15 cellular contexts compared by ENCODE assay signal in the genomic region with DNA sequence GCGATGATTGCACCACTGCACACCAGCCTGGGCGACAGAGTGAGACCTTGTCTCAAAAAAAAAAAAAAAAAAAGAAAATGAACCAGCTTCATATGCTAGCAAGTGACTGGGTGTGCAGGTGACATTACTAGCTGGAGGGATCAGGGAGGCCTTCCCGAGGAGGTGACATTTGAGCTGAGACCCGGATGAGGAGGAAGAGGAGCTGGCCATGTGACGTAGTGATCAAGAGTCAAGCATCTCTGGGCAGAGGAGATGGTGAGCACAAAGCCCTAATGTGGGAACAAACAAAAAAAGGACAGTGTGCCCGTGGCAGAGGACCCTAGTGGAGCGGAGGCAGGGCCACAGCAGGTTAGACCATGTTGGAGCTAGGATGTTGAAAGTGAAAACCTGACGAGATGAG. TPM values are rescaled to one million over a fixed set of nuclear protein-coding genes. Genes with fewer than 3 reads are reported as not detected.
DNase-seq lines count a peak whose midpoint lies in the region; ATAC-seq, FAIRE-seq and TF ChIP-seq lines count a peak whose summit lies in the region.
"Had no signal": no experiment of that assay in that cellular context is flagged by ENCODE, and none has a peak within 500 bp of the region (broad histone marks: within the 10 kb centered on the region; RNA-seq: fewer than 3 reads in every experiment).

No MANE protein-coding gene starts in this region.

- ATAC-seq in activated CD4-positive, alpha-beta T cell treated with anti-CD3 and anti-CD28 coated beads for 36 hours, result no peak
- ATAC-seq in HG03378 (IDR thresholded peaks at IDR 0.05; ENCODE audit: unreplicated experiment), result no peak

- DNase-seq in activated CD4-positive, alpha-beta T cell treated with anti-CD3 and anti-CD28 coated beads for 36 hours, result no peak
- no peak for DNase-seq in activated CD4-positive, alpha-beta T cell treated with anti-CD3 and anti-CD28 coated beads for 4 hours
- no peak for DNase-seq in GM19239 (ENCODE audit: insufficient read length, low spot score)
- no peak for DNase-seq in activated naive CD8-positive, alpha-beta T cell treated with anti-CD3 and anti-CD28 coated beads for 36 hours
- DNase-seq in kidney tubule cell (ENCODE audit: low spot score), result no peak
- no peak for DNase-seq in NCI-H226
- DNase-seq: activated gamma-delta T cell treated with Interleukin-2 at 50 U/mL for 16 hours, IMR-90, NCI-H1417 had no signal

- H3K27me3 Mint-ChIP-seq in activated CD4-positive, alpha-beta T cell treated with anti-CD3 and anti-CD28 coated beads for 36 hours, result no peaks in the 10 kb centered on the region
- H3K27me3 Mint-ChIP-seq in activated naive CD8-positive, alpha-beta T cell treated with anti-CD3 and anti-CD28 coated beads for 36 hours, result peaks cover 4% of the 10 kb centered on the region
- peaks cover 4% of the 10 kb centered on the region for H3K27me3 Mint-ChIP-seq in nephron (ENCODE audit: low read depth)

- H3K4me3 Mint-ChIP-seq in activated CD4-positive, alpha-beta T cell treated with anti-CD3 and anti-CD28 coated beads for 36 hours, result peak overlapping the region; percentile 81
- peak overlapping the region; percentile 84 for H3K4me3 Mint-ChIP-seq in activated naive CD8-positive, alpha-beta T cell treated with anti-CD3 and anti-CD28 coated beads for 36 hours
- peak overlapping the region in 2 of 3 experiments; percentile 30 to 42 for H3K4me3 Mint-ChIP-seq in nephron

- H3K4me1 Mint-ChIP-seq in activated CD4-positive, alpha-beta T cell treated with anti-CD3 and anti-CD28 coated beads for 36 hours, result peaks cover 66% of the 10 kb centered on the region
- H3K4me1 Mint-ChIP-seq in activated naive CD8-positive, alpha-beta T cell treated with anti-CD3 and anti-CD28 coated beads for 36 hours, result peaks cover 59% of the 10 kb centered on the region
- peaks cover 34% of the 10 kb centered on the region for H3K4me1 Mint-ChIP-seq in nephron

- intact Hi-C loops in activated CD4-positive, alpha-beta T cell treated with anti-CD3 and anti-CD28 coated beads for 36 hours (cut with DNase I, micrococcal nuclease), result no loop called here

- no peak for TF ChIP-seq CTCF in nephron (IDR thresholded peaks at IDR 0.05; ENCODE audit: unreplicated experiment in 3 of 3)

- H3K36me3 Mint-ChIP-seq in activated CD4-positive, alpha-beta T cell treated with anti-CD3 and anti-CD28 coated beads for 36 hours (ENCODE audit: low read depth), result peaks cover 28% of the 10 kb centered on the region
- H3K36me3 Mint-ChIP-seq in activated naive CD8-positive, alpha-beta T cell treated with anti-CD3 and anti-CD28 coated beads for 36 hours, result peaks cover 22% of the 10 kb centered on the region
- H3K36me3 Mint-ChIP-seq in nephron (ENCODE audit: low read depth), result no peaks in the 10 kb centered on the region

- H3K27ac Mint-ChIP-seq in activated CD4-positive, alpha-beta T cell treated with anti-CD3 and anti-CD28 coated beads for 36 hours, result peak overlapping the region; percentile 97
- H3K27ac Mint-ChIP-seq in activated naive CD8-positive, alpha-beta T cell treated with anti-CD3 and anti-CD28 coated beads for 36 hours, result peak overlapping the region; percentile 93
- no peak overlapping the region for H3K27ac Mint-ChIP-seq in nephron

- H3K9me3 Mint-ChIP-seq in activated CD4-positive, alpha-beta T cell treated with anti-CD3 and anti-CD28 coated beads for 36 hours (ENCODE audit: low read depth), result no peaks in the 10 kb centered on the region
- no peaks in the 10 kb centered on the region for H3K9me3 Mint-ChIP-seq in activated naive CD8-positive, alpha-beta T cell treated with anti-CD3 and anti-CD28 coated beads for 36 hours
- H3K9me3 Mint-ChIP-seq in nephron, result no peaks in the 10 kb centered on the region

- POLR2A ChIA-PET in activated CD4-positive, alpha-beta T cell treated with anti-CD3 and anti-CD28 coated beads for 36 hours (lab: Charles Lee), result interaction anchor here (0.6 to 5.3 kb wide), 3 partner anchors 11 to 898 kb away, joined by 3 to 142 read pairs (median 4); no protein-coding TSS in a partner anchor

- peak; percentile 14 for FAIRE-seq in GM19239 (lab: Jason Lieb, UNC)

- CTCF ChIA-PET in activated CD4-positive, alpha-beta T cell treated with anti-CD3 and anti-CD28 coated beads for 36 hours (lab: Charles Lee), result interaction anchor here (0.7 to 11.3 kb wide), 8 partner anchors 9 to 198 kb away, joined by 3 to 237 read pairs (median 4); a partner anchor contains a TSS

RNA-seq across cellular contexts. Expression of a gene that starts 3.5 kb away (rescaled TPM):
- total RNA-seq in activated CD4-positive, alpha-beta T cell treated with anti-CD3 and anti-CD28 coated beads for 36 hours, result 100 to 1,000 TPM; 335 to 483 TPM
- total RNA-seq in activated naive CD8-positive, alpha-beta T cell treated with anti-CD3 and anti-CD28 coated beads for 36 hours, result 100 to 1,000 TPM; 457 to 467 TPM

RNA-seq across cellular contexts. Expression of a gene that starts 3.8 kb away (rescaled TPM):
- total RNA-seq in activated CD4-positive, alpha-beta T cell treated with anti-CD3 and anti-CD28 coated beads for 36 hours, result 100 to 1,000 TPM; 189 to 208 TPM
- 100 to 1,000 TPM; 203 to 208 TPM for total RNA-seq in activated naive CD8-positive, alpha-beta T cell treated with anti-CD3 and anti-CD28 coated beads for 36 hours
- total RNA-seq: A172 had no signal

RNA-seq across cellular contexts. Expression of a gene that starts 4.0 kb away (rescaled TPM):
- not detected for total RNA-seq in activated CD4-positive, alpha-beta T cell treated with anti-CD3 and anti-CD28 coated beads for 36 hours
- total RNA-seq in activated naive CD8-positive, alpha-beta T cell treated with anti-CD3 and anti-CD28 coated beads for 36 hours, result not detected
- total RNA-seq: A172, cerebellum, hepatocyte, IMR-90, left ventricle myocardium inferior had no signal

RNA-seq across cellular contexts. Expression of a gene that starts 19.9 kb away (rescaled TPM):
- 10 to 100 TPM; 32.2 to 32.4 TPM for total RNA-seq in activated CD4-positive, alpha-beta T cell treated with anti-CD3 and anti-CD28 coated beads for 36 hours
- 10 to 100 TPM; 27.6 to 28.5 TPM for total RNA-seq in activated naive CD8-positive, alpha-beta T cell treated with anti-CD3 and anti-CD28 coated beads for 36 hours

RNA-seq across cellular contexts. Expression of a gene that starts 22.8 kb away (rescaled TPM):
- total RNA-seq in activated CD4-positive, alpha-beta T cell treated with anti-CD3 and anti-CD28 coated beads for 36 hours, result 100 to 1,000 TPM; 398 to 502 TPM
- 100 to 1,000 TPM; 556 to 557 TPM for total RNA-seq in activated naive CD8-positive, alpha-beta T cell treated with anti-CD3 and anti-CD28 coated beads for 36 hours

Comparison
In these comparisons a context has a peak if more than half of its experiments do, and no peak if none do; other contexts are left out.
1. H3K27ac Mint-ChIP-seq: peak in activated CD4-positive, alpha-beta T cell treated with anti-CD3 and anti-CD28 coated beads for 36 hours (single experiment) and activated naive CD8-positive, alpha-beta T cell treated with anti-CD3 and anti-CD28 coated beads for 36 hours (single experiment); none in nephron (0 of 3).
2. Peak in every context shown above with its lines, with median percentiles within 50 percentile points of each other: H3K4me3 Mint-ChIP-seq.